Comparison of ENCODE assay signal across 18 cellular contexts in genomic region chr1:203696673-203697072, GRCh38.
DNase-seq lines count a peak whose midpoint lies in the region; ATAC-seq and TF ChIP-seq lines count a peak whose summit lies in the region.
"Had no signal": no experiment of that assay in that cellular context is flagged by ENCODE, and none has a peak within 500 bp of the region (broad histone marks: within the 10 kb centered on the region; RNA-seq: fewer than 3 reads in every experiment).

No MANE protein-coding gene starts in this region.

- H3K4me2 ChIP-seq in SK-N-SH: no peak overlapping the region

- H3K4me3 ChIP-seq in esophagus squamous epithelium (no peak overlapping the region), subcutaneous abdominal adipose tissue (ENCODE audit: low read depth in 1 of 5, low read length in 5 of 5) (no peak overlapping the region), SK-N-SH (ENCODE audit: low read depth in 2 of 2, low read length in 1 of 2) (no peak overlapping the region)
- H3K4me3 ChIP-seq: colonic mucosa had no signal

- CTCF ChIA-PET in activated CD4-positive, alpha-beta memory T cell treated with anti-CD3 and anti-CD28 coated beads for 36 hours (lab: Charles Lee): interaction anchor here (1.9 to 8.3 kb wide), 3 partner anchors 8 to 192 kb away, joined by 5 to 179 read pairs (median 7); no protein-coding TSS in a partner anchor
- CTCF ChIA-PET in SK-N-SH (lab: Yijun Ruan, JAX): interaction anchor here (2.2 to 3.0 kb wide), 2 partner anchors 71 to 193 kb away, joined by 9 to 11 read pairs; partner anchors contain the start of gene ATP2B4

- H3K4me1 ChIP-seq in esophagus squamous epithelium: peaks cover 25 to 66% (median 38%) of the 10 kb centered on the region in 3 donors
- H3K4me1 ChIP-seq in subcutaneous abdominal adipose tissue (ENCODE audit: control insufficient read depth in 5 of 5, insufficient read depth in 5 of 5, low read length in 5 of 5): peaks cover 18 to 43% (median 38%) of the 10 kb centered on the region in 5 donors
- H3K4me1 ChIP-seq in SK-N-SH (ENCODE audit: control insufficient read depth in 1 of 2, insufficient read depth in 2 of 2, low read depth in 1 of 2, low read length in 1 of 2): peaks cover 18 to 19% of the 10 kb centered on the region in 2 experiments; a peak in 3 of 4 replicates

- H3K4me3 Mint-ChIP-seq in activated CD4-positive, alpha-beta memory T cell treated with anti-CD3 and anti-CD28 coated beads for 36 hours: no peak overlapping the region
- H3K4me3 Mint-ChIP-seq: activated naive CD4-positive, alpha-beta T cell treated with anti-CD3 and anti-CD28 coated beads, Interleukin-2, amount 10 ng/mL, durations not matched to agents 7 days and 5 days had no signal

- no peaks in the 10 kb centered on the region for H3K9me3 ChIP-seq in esophagus squamous epithelium
- peaks cover 0 to 3% (median 0%) of the 10 kb centered on the region in 5 donors for H3K9me3 ChIP-seq in subcutaneous abdominal adipose tissue (ENCODE audit: control insufficient read depth in 5 of 5, low read length in 5 of 5)
- no peaks in the 10 kb centered on the region for H3K9me3 ChIP-seq in SK-N-SH
- H3K9me3 ChIP-seq: colonic mucosa had no signal

- H3K9me3 Mint-ChIP-seq in activated CD4-positive, alpha-beta memory T cell treated with anti-CD3 and anti-CD28 coated beads for 36 hours: no peaks in the 10 kb centered on the region
- H3K9me3 Mint-ChIP-seq: activated naive CD4-positive, alpha-beta T cell treated with anti-CD3 and anti-CD28 coated beads, Interleukin-2, amount 10 ng/mL, durations not matched to agents 7 days and 5 days had no signal

- H3K9me2 ChIP-seq in SK-N-SH: no peaks in the 10 kb centered on the region

- H3K36me3 Mint-ChIP-seq in activated CD4-positive, alpha-beta memory T cell treated with anti-CD3 and anti-CD28 coated beads for 36 hours: peaks cover 19% of the 10 kb centered on the region

- ATAC-seq in activated CD4-positive, CD25-positive, alpha-beta regulatory T cell treated with anti-CD3 and anti-CD28 coated beads, Interleukin-2, amount 50 U/mL, for 24 hours: peak; percentile 45 to 64
- ATAC-seq: left cardiac atrium had no signal

- H4K20me1 ChIP-seq in SK-N-SH (ENCODE audit: insufficient read depth): peaks cover 47% of the 10 kb centered on the region

- no peak for TF ChIP-seq RAD21 in SK-N-SH (IDR thresholded peaks at IDR 0.05; ENCODE audit: low read length)

- no peak overlapping the region for H2AFZ ChIP-seq in SK-N-SH (ENCODE audit: low read depth)

- peaks cover 34% of the 10 kb centered on the region for H3K4me1 Mint-ChIP-seq in activated CD4-positive, alpha-beta memory T cell treated with anti-CD3 and anti-CD28 coated beads for 36 hours (ENCODE audit: low read depth)

- peak overlapping the region; percentile 14 for H3K27ac Mint-ChIP-seq in activated CD4-positive, alpha-beta memory T cell treated with anti-CD3 and anti-CD28 coated beads for 36 hours
- H3K27ac Mint-ChIP-seq: activated naive CD4-positive, alpha-beta T cell treated with anti-CD3 and anti-CD28 coated beads, Interleukin-2, amount 10 ng/mL, durations not matched to agents 7 days and 5 days had no signal

- TF ChIP-seq EP300 in SK-N-SH (IDR thresholded peaks at IDR 0.05; ENCODE audit: borderline replicate concordance in 1 of 2, low read depth in 1 of 2, low read length in 1 of 2): no peak

- H3K27ac ChIP-seq in esophagus squamous epithelium (peak overlapping the region in 3 of 4 donors; percentile 91 to 96 (median 91)), subcutaneous abdominal adipose tissue (ENCODE audit: low read depth, low read length) (peak overlapping the region; percentile 1), SK-N-SH (ENCODE audit: low read depth in 2 of 2, low read length in 1 of 2) (no peak overlapping the region)
- H3K27ac ChIP-seq: 22Rv1, colonic mucosa had no signal

- H3K27me3 Mint-ChIP-seq in activated CD4-positive, alpha-beta memory T cell treated with anti-CD3 and anti-CD28 coated beads for 36 hours: no peaks in the 10 kb centered on the region
- H3K27me3 Mint-ChIP-seq: activated naive CD4-positive, alpha-beta T cell treated with anti-CD3 and anti-CD28 coated beads, Interleukin-2, amount 10 ng/mL, durations not matched to agents 7 days and 5 days had no signal

- intact Hi-C loops in activated CD4-positive, alpha-beta memory T cell treated with anti-CD3 and anti-CD28 coated beads for 36 hours (cut with micrococcal nuclease): no loop called here
- intact Hi-C loops in esophagus squamous epithelium (cut with DNase I): loop anchor here (5.0 kb wide), 1 partner anchor 74 kb away; no protein-coding TSS in a partner anchor

- H3K79me2 ChIP-seq in SK-N-SH (ENCODE audit: insufficient read depth): peaks cover 61% of the 10 kb centered on the region

- H3K27me3 ChIP-seq in esophagus squamous epithelium: no peaks in the 10 kb centered on the region
- H3K27me3 ChIP-seq in subcutaneous abdominal adipose tissue (ENCODE audit: control insufficient read depth in 5 of 5, insufficient read depth in 4 of 5, low read length in 5 of 5): peaks cover 0 to 5% (median 0%) of the 10 kb centered on the region in 5 donors
- H3K27me3 ChIP-seq in SK-N-SH (ENCODE audit: insufficient read depth): no peaks in the 10 kb centered on the region
- H3K27me3 ChIP-seq: colonic mucosa had no signal

- 78 to 82% methylated on average over 3 of the region's 3 CpGs for WGBS in esophagus squamous epithelium, 2 donors
- 87% methylated on average over 3 of the region's 3 CpGs for WGBS in SK-N-SH (ENCODE audit: low lambda C conversion rate)

- TF ChIP-seq POLR2A in esophagus squamous epithelium (IDR thresholded peaks at IDR 0.05): no peak

- peaks cover 28% of the 10 kb centered on the region for H3F3A ChIP-seq in SK-N-SH (replicated peaks; ENCODE audit: insufficient read depth)

- TF ChIP-seq CTCF in esophagus squamous epithelium (IDR thresholded peaks at IDR 0.05): no peak
- no peak for TF ChIP-seq CTCF in SK-N-SH (IDR thresholded peaks at IDR 0.05)

- H3K9ac ChIP-seq in subcutaneous abdominal adipose tissue (ENCODE audit: low read length in 5 of 5) (no peak overlapping the region), SK-N-SH (no peak overlapping the region)

- no peak for DNase-seq in activated CD4-positive, CD25-positive, alpha-beta regulatory T cell (lab: John Stamatoyannopoulos, UW)
- no peak for DNase-seq in activated CD4-positive, alpha-beta memory T cell treated with anti-CD3 and anti-CD28 coated beads for 36 hours
- DNase-seq in esophagus squamous epithelium (lab: John Stamatoyannopoulos, UW): no peak
- no peak for DNase-seq in NCI-H2227 treated with DMSO at 0.1 percent for 48 hours (lab: John Stamatoyannopoulos, UW)
- no peak for DNase-seq in SK-N-SH
- DNase-seq in retina: no peak
- DNase-seq: activated naive CD4-positive, alpha-beta T cell treated with anti-CD3 and anti-CD28 coated beads, Interleukin-2, amount 10 ng/mL, durations not matched to agents 7 days and 5 days; colonic mucosa; GF-D8; left cardiac atrium; NCI-H2171; NCI-H774; nucleus accumbens; SIG-M5; stimulated activated CD4-positive, alpha-beta T cell treated with anti-CD3 and anti-CD28 coated beads, Interleukin-1b, Interleukin-23, amount 100 ng/mL, for 48 hours had no signal

- POLR2A ChIA-PET in activated CD4-positive, alpha-beta memory T cell treated with anti-CD3 and anti-CD28 coated beads for 36 hours (lab: Charles Lee): interaction anchor here (1.5 to 2.7 kb wide), 2 partner anchors 71 to 90 kb away, joined by 4 to 8 read pairs; partner anchors contain the start of gene ATP2B4
- POLR2A ChIA-PET in SK-N-SH (lab: Yijun Ruan, JAX): no interaction called here

- H3K36me3 ChIP-seq in esophagus squamous epithelium (peaks cover 5 to 42% (median 8%) of the 10 kb centered on the region in 3 donors), subcutaneous abdominal adipose tissue (ENCODE audit: control insufficient read depth in 5 of 5, insufficient read depth in 5 of 5, low read length in 5 of 5) (peaks cover 14 to 55% (median 47%) of the 10 kb centered on the region in 5 donors), SK-N-SH (replicated peaks in 1 of 2; ENCODE audit: control insufficient read depth in 1 of 2, insufficient read depth in 2 of 2, low read length in 1 of 2) (peaks cover 31 to 48% of the 10 kb centered on the region in 2 experiments)
- H3K36me3 ChIP-seq: colonic mucosa had no signal

TF ChIP-seq in SK-N-SH, 30 proteins besides CTCF, POLR2A, EP300 and RAD21:
- no peak for TF ChIP-seq YY1 (IDR thresholded peaks at IDR 0.05; ENCODE audit: low read depth)
- no peak for TF ChIP-seq CHD2 (IDR thresholded peaks at IDR 0.05; ENCODE audit: low read length, partially characterized antibody)
- TF ChIP-seq RXRA (IDR thresholded peaks at IDR 0.05; ENCODE audit: borderline replicate concordance, low read depth): no peak

Comparison
In these comparisons a context has a peak if more than half of its experiments do, and no peak if none do; other contexts are left out.
1. H3K27ac ChIP-seq: peak in esophagus squamous epithelium (3 of 4) and subcutaneous abdominal adipose tissue (single experiment); none in SK-N-SH (0 of 2).